ENCODE assay signal across 22 cellular contexts in genomic region chr12:19855876-19856275, GRCh38.
DNase-seq lines count a peak whose midpoint lies in the region; ATAC-seq and TF ChIP-seq lines count a peak whose summit lies in the region.
"Had no signal": no experiment of that assay in that cellular context is flagged by ENCODE, and none has a peak within 500 bp of the region (broad histone marks: within the 10 kb centered on the region; RNA-seq: fewer than 3 reads in every experiment).

No MANE protein-coding gene starts in this region.

- TF ChIP-seq CTCF in ascending aorta (IDR thresholded peaks at IDR 0.05) (no peak), smooth muscle cell (IDR thresholded peaks at IDR 0.05; ENCODE audit: borderline replicate concordance, insufficient read depth, poor library complexity, severe bottlenecking) (no peak), GM23338 (conservative IDR thresholded peaks at IDR 0.05; ENCODE audit: low read depth in 2 of 2) (no peak)

- peak overlapping the region; percentile 73 for H3K4me2 ChIP-seq in smooth muscle cell
- no peak overlapping the region for H3K4me2 ChIP-seq in GM23338

- no peaks in the 10 kb centered on the region for H3K9me2 ChIP-seq in GM23338 (ENCODE audit: insufficient read depth)

- no peak overlapping the region for H3K27ac Mint-ChIP-seq in GM23338
- H3K27ac Mint-ChIP-seq in activated CD8-positive, alpha-beta memory T cell treated with anti-CD3 and anti-CD28 coated beads, Interleukin-2, amount 10 ng/mL, durations not matched to agents 7 days and 5 days, result no peak overlapping the region

- DNase-seq in Kasumi-1 (lab: John Stamatoyannopoulos, UW), result peak; percentile 33 to 44
- DNase-seq in ascending aorta (ENCODE audit: low spot score in 2 of 2), result no peak
- DNase-seq in right cardiac atrium, result no peak
- no peak for DNase-seq in smooth muscle cell (lab: John Stamatoyannopoulos, UW; ENCODE audit: unreplicated experiment)
- no peak for DNase-seq in GM23338 (ENCODE audit: low spot score)
- no peak for DNase-seq in NOMO-1 treated with DMSO at 0.1 percent for 48 hours (lab: John Stamatoyannopoulos, UW; ENCODE audit: unreplicated experiment)
- no peak for DNase-seq in activated CD8-positive, alpha-beta memory T cell treated with anti-CD3 and anti-CD28 coated beads, Interleukin-2, amount 10 ng/mL, durations not matched to agents 7 days and 5 days
- DNase-seq: activated CD4-positive, alpha-beta T cell treated with anti-CD3 and anti-CD28 coated beads, Interleukin-2, amount 50 U/mL, for 4 hours; amygdala; effector CD8-positive, alpha-beta T cell; hypothalamus; islet precursor cell; KG1; NCI-H1092; NCI-H2081 treated with DMSO at 0.1 percent for 48 hours; NCI-H510A treated with DMSO at 0.1 percent for 48 hours; stimulated activated CD4-positive, alpha-beta T cell treated with anti-CD3 and anti-CD28 coated beads, Interleukin-15, amount 100 ng/mL, for 24 hours; T-helper 1 cell had no signal

- H3K9me3 ChIP-seq in ascending aorta, result peaks cover 0 to 4% of the 10 kb centered on the region in 2 donors
- no peaks in the 10 kb centered on the region for H3K9me3 ChIP-seq in right cardiac atrium (ENCODE audit: control insufficient read depth, low read length)
- no peaks in the 10 kb centered on the region for H3K9me3 ChIP-seq in smooth muscle cell (replicated peaks; ENCODE audit: low read depth)

- H3K27ac ChIP-seq in ascending aorta, result peak overlapping the region; percentile 77 to 85
- H3K27ac ChIP-seq in right cardiac atrium (ENCODE audit: low read length), result peak overlapping the region; percentile 85
- H3K27ac ChIP-seq in smooth muscle cell (ENCODE audit: low read depth), result peak overlapping the region; percentile 93
- no peak overlapping the region for H3K27ac ChIP-seq in GM23338 (ENCODE audit: low read depth)
- H3K27ac ChIP-seq: VCaP had no signal

- H3K27me3 Mint-ChIP-seq in GM23338 (ENCODE audit: insufficient read depth, low read depth, poor library complexity), result no peaks in the 10 kb centered on the region
- peaks cover 4% of the 10 kb centered on the region for H3K27me3 Mint-ChIP-seq in activated CD8-positive, alpha-beta memory T cell treated with anti-CD3 and anti-CD28 coated beads, Interleukin-2, amount 10 ng/mL, durations not matched to agents 7 days and 5 days

- H4K20me1 ChIP-seq in smooth muscle cell (ENCODE audit: low read depth) (no peaks in the 10 kb centered on the region), GM23338 (replicated peaks; ENCODE audit: insufficient read depth) (no peaks in the 10 kb centered on the region)

- H3K4me1 Mint-ChIP-seq in GM23338, result peaks cover 7% of the 10 kb centered on the region
- no peaks in the 10 kb centered on the region for H3K4me1 Mint-ChIP-seq in activated CD8-positive, alpha-beta memory T cell treated with anti-CD3 and anti-CD28 coated beads, Interleukin-2, amount 10 ng/mL, durations not matched to agents 7 days and 5 days
- H3K4me1 Mint-ChIP-seq: central memory CD8-positive, alpha-beta T cell had no signal

- H3K27me3 ChIP-seq in ascending aorta (no peaks in the 10 kb centered on the region), right cardiac atrium (ENCODE audit: control insufficient read depth, insufficient read depth) (no peaks in the 10 kb centered on the region), smooth muscle cell (ENCODE audit: low read depth) (no peaks in the 10 kb centered on the region), GM23338 (ENCODE audit: insufficient read depth) (no peaks in the 10 kb centered on the region)
- H3K27me3 ChIP-seq: tibial nerve had no signal

- H3K79me2 ChIP-seq in smooth muscle cell (ENCODE audit: low read depth) (no peaks in the 10 kb centered on the region), GM23338 (replicated peaks; ENCODE audit: insufficient read depth) (no peaks in the 10 kb centered on the region)

- intact Hi-C loops in ascending aorta (cut with DNase I) (no loop called here), right cardiac atrium (cut with DNase I) (no loop called here)

- ATAC-seq in right cardiac atrium, result no peak
- ATAC-seq in GM21528 (IDR thresholded peaks at IDR 0.05; ENCODE audit: low FRiP score, unreplicated experiment), result no peak
- no peak for ATAC-seq in GM23338
- ATAC-seq in activated CD8-positive, alpha-beta memory T cell treated with anti-CD3 and anti-CD28 coated beads, Interleukin-2, amount 10 ng/mL, durations not matched to agents 7 days and 5 days, result no peak

- H3K4me3 ChIP-seq in ascending aorta (peak overlapping the region in 1 of 2 donors; percentile 48), right cardiac atrium (ENCODE audit: low read length) (no peak overlapping the region), smooth muscle cell (peak overlapping the region; percentile 18), GM23338 (no peak overlapping the region)

- no peak overlapping the region for H3K4me3 Mint-ChIP-seq in GM23338
- H3K4me3 Mint-ChIP-seq in activated CD8-positive, alpha-beta memory T cell treated with anti-CD3 and anti-CD28 coated beads, Interleukin-2, amount 10 ng/mL, durations not matched to agents 7 days and 5 days, result no peak overlapping the region
- H3K4me3 Mint-ChIP-seq: central memory CD8-positive, alpha-beta T cell had no signal

- H3K36me3 ChIP-seq in ascending aorta (no peaks in the 10 kb centered on the region), smooth muscle cell (ENCODE audit: low read depth) (no peaks in the 10 kb centered on the region), GM23338 (ENCODE audit: insufficient read depth) (no peaks in the 10 kb centered on the region)
- H3K36me3 ChIP-seq: tibial nerve had no signal

- no peaks in the 10 kb centered on the region for H3K36me3 Mint-ChIP-seq in GM23338 (ENCODE audit: low read depth)
- H3K36me3 Mint-ChIP-seq in activated CD8-positive, alpha-beta memory T cell treated with anti-CD3 and anti-CD28 coated beads, Interleukin-2, amount 10 ng/mL, durations not matched to agents 7 days and 5 days, result no peaks in the 10 kb centered on the region

- 26% methylated on average over 3 of the region's 3 CpGs for WGBS in right cardiac atrium
- 19% methylated on average over 3 of the region's 3 CpGs for WGBS in smooth muscle cell (ENCODE audit: low lambda C conversion rate)

- H3K9me3 Mint-ChIP-seq in GM23338, result no peaks in the 10 kb centered on the region; the same call in 2 of the 3 replicates
- H3K9me3 Mint-ChIP-seq in activated CD8-positive, alpha-beta memory T cell treated with anti-CD3 and anti-CD28 coated beads, Interleukin-2, amount 10 ng/mL, durations not matched to agents 7 days and 5 days (ENCODE audit: low read depth), result no peaks in the 10 kb centered on the region
- H3K9me3 Mint-ChIP-seq: central memory CD8-positive, alpha-beta T cell had no signal

- H3K4me1 ChIP-seq in ascending aorta (peaks cover 0 to 8% of the 10 kb centered on the region in 2 donors), right cardiac atrium (ENCODE audit: control insufficient read depth, insufficient read depth, low read length) (no peaks in the 10 kb centered on the region), smooth muscle cell (ENCODE audit: low read depth) (peaks cover 13% of the 10 kb centered on the region), GM23338 (ENCODE audit: insufficient read depth) (peaks cover 6% of the 10 kb centered on the region; the same call in 1 of the 2 replicates)

- peak overlapping the region; percentile 77 for H3K9ac ChIP-seq in smooth muscle cell (ENCODE audit: low read depth)

- CTCF ChIA-PET in activated CD8-positive, alpha-beta memory T cell treated with anti-CD3 and anti-CD28 coated beads, Interleukin-2, amount 10 ng/mL, durations not matched to agents 7 days and 5 days (lab: Charles Lee), result no interaction called here

- peak overlapping the region; percentile 25 for H2AFZ ChIP-seq in smooth muscle cell (ENCODE audit: low read depth)
- H2AFZ ChIP-seq in GM23338, result no peak overlapping the region

- H3F3A ChIP-seq in smooth muscle cell (ENCODE audit: low read depth), result peaks cover 25% of the 10 kb centered on the region
- H3F3A ChIP-seq in GM23338 (replicated peaks; ENCODE audit: low read depth), result no peaks in the 10 kb centered on the region

TF ChIP-seq in GM23338, 12 proteins besides CTCF, POLR2A, EP300 and RAD21 (continues in another document):
- TF ChIP-seq CREB1 (CRISPR knock-in tag; IDR thresholded peaks at IDR 0.05; ENCODE audit: low read depth), result no peak
- no peak for TF ChIP-seq NANOG (IDR thresholded peaks at IDR 0.05; ENCODE audit: borderline replicate concordance)
- TF ChIP-seq EZH2phosphoT487 (IDR thresholded peaks at IDR 0.05; ENCODE audit: unreplicated experiment), result no peak

Comparison
In these comparisons a context has a peak if more than half of its experiments do, and no peak if none do; other contexts are left out.
1. DNase-seq: peak in Kasumi-1 (2 of 2); none in ascending aorta (0 of 2), right cardiac atrium (0 of 3), smooth muscle cell (single experiment), GM23338 (single experiment), NOMO-1 treated with DMSO at 0.1 percent for 48 hours (single experiment) and activated CD8-positive, alpha-beta memory T cell treated with anti-CD3 and anti-CD28 coated beads, Interleukin-2, amount 10 ng/mL, durations not matched to agents 7 days and 5 days (single experiment).